8 cellular contexts compared by ENCODE assay signal in the genomic region with DNA sequence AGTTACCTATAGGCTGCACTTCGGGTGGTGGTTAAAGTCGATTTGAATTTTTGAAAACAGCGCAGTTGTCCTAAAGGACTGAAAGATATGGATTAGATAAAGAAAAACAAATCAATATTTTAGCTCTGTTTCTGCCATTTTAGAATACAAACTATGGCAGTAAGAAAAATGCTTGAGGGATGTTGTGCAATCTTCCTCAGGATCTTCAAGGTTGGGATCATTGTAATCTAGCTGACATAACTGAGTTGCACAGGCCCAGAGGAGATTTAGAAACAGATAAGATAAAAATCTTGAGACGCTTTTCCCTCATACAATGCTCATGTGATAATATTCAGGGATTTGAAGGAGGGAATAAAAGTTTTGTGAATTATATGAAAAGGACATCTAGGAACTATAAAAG. TPM values are rescaled to one million over a fixed set of nuclear protein-coding genes. Genes with fewer than 3 reads are reported as not detected.
A peak's percentile ranks its signal among the peaks of the same experiment; 100 is the strongest.
DNase-seq lines count a peak whose midpoint lies in the region; ATAC-seq and TF ChIP-seq lines count a peak whose summit lies in the region.

No MANE protein-coding gene starts in this region.

- H3K27ac Mint-ChIP-seq in activated naive CD8-positive, alpha-beta T cell treated with anti-CD3 and anti-CD28 coated beads for 36 hours = peak overlapping the region; percentile 99

- H3K27ac ChIP-seq in heart left ventricle = peak overlapping the region in 4 of 12 donors; percentile 73 to 82 (median 78)
- peak overlapping the region in 1 of 2 donors; percentile 85 for H3K27ac ChIP-seq in left lung
- H3K27ac ChIP-seq in upper lobe of right lung = peak overlapping the region; percentile 56

- peaks cover 3 to 24% (median 18%) of the 10 kb centered on the region in 12 donors for H3K4me1 ChIP-seq in heart left ventricle
- peaks cover 12 to 19% of the 10 kb centered on the region in 2 donors for H3K4me1 ChIP-seq in left lung
- H3K4me1 ChIP-seq in upper lobe of right lung = peaks cover 15% of the 10 kb centered on the region

- H3K9me3 Mint-ChIP-seq in activated naive CD8-positive, alpha-beta T cell treated with anti-CD3 and anti-CD28 coated beads for 36 hours = peaks cover 1% of the 10 kb centered on the region

- H3K9me3 ChIP-seq in heart left ventricle (no peaks in the 10 kb centered on the region), left lung (no peaks in the 10 kb centered on the region), upper lobe of right lung (no peaks in the 10 kb centered on the region)

- WGBS in heart left ventricle, 4 donors = 38 to 46% (median 42%) methylated on average over 4 of the region's 4 CpGs

- H3K27me3 ChIP-seq in heart left ventricle = no peaks in the 10 kb centered on the region
- H3K27me3 ChIP-seq in left lung = no peaks in the 10 kb centered on the region
- no peaks in the 10 kb centered on the region for H3K27me3 ChIP-seq in upper lobe of right lung

- H3K36me3 Mint-ChIP-seq in activated naive CD8-positive, alpha-beta T cell treated with anti-CD3 and anti-CD28 coated beads for 36 hours = peaks cover 27% of the 10 kb centered on the region

- no peak for DNase-seq in heart left ventricle
- no peak for DNase-seq in Right ventricle myocardium superior
- DNase-seq in activated naive CD8-positive, alpha-beta T cell treated with anti-CD3 and anti-CD28 coated beads for 36 hours = no peak
- no peak for DNase-seq in left lung
- no peak for DNase-seq in upper lobe of right lung
- DNase-seq in activated CD8-positive, alpha-beta memory T cell treated with anti-CD3 and anti-CD28 coated beads for 24 hours = no peak
- no peak for DNase-seq in D341Med (ENCODE audit: low spot score)

- no peak for ATAC-seq in heart left ventricle
- no peak for ATAC-seq in Right ventricle myocardium superior (ENCODE audit: poor library complexity)
- ATAC-seq in left lung = no peak
- no peak for ATAC-seq in upper lobe of right lung
- ATAC-seq in HG02642 (IDR thresholded peaks at IDR 0.05; ENCODE audit: poor library complexity, unreplicated experiment) = no peak

- H3K4me1 Mint-ChIP-seq in activated naive CD8-positive, alpha-beta T cell treated with anti-CD3 and anti-CD28 coated beads for 36 hours = peaks cover 44% of the 10 kb centered on the region

- no peak for TF ChIP-seq CTCF in heart left ventricle (IDR thresholded peaks at IDR 0.05)
- TF ChIP-seq CTCF in left lung (IDR thresholded peaks at IDR 0.05) = no peak
- TF ChIP-seq CTCF in upper lobe of right lung (IDR thresholded peaks at IDR 0.05) = no peak

- peaks cover 0 to 14% (median 0%) of the 10 kb centered on the region in 9 donors for H3K36me3 ChIP-seq in heart left ventricle
- peaks cover 0 to 6% of the 10 kb centered on the region in 2 donors for H3K36me3 ChIP-seq in left lung
- H3K36me3 ChIP-seq in upper lobe of right lung = peaks cover 5% of the 10 kb centered on the region

- no peak for TF ChIP-seq POLR2A in heart left ventricle (IDR thresholded peaks at IDR 0.05)

- intact Hi-C loops in heart left ventricle (cut with DNase I) (no loop called here), Right ventricle myocardium superior (cut with DNase I) (no loop called here), left lung (cut with DNase I) (no loop called here), upper lobe of right lung (cut with DNase I) (no loop called here)

- peak overlapping the region; percentile 32 to 84 (median 72) for H3K4me3 ChIP-seq in heart left ventricle
- peak overlapping the region; percentile 62 to 72 for H3K4me3 ChIP-seq in left lung
- H3K4me3 ChIP-seq in upper lobe of right lung = peak overlapping the region; percentile 63

- H3K27me3 Mint-ChIP-seq in activated naive CD8-positive, alpha-beta T cell treated with anti-CD3 and anti-CD28 coated beads for 36 hours = no peaks in the 10 kb centered on the region

- peak overlapping the region; percentile 98 for H3K4me3 Mint-ChIP-seq in activated naive CD8-positive, alpha-beta T cell treated with anti-CD3 and anti-CD28 coated beads for 36 hours

RNA-seq across cellular contexts. Expression of a gene that starts 0.9 kb away (rescaled TPM):
- 10 to 100 TPM; 13.4 to 24.9 (median 21.0) TPM for total RNA-seq in heart left ventricle
- 10 to 100 TPM in 1 of 2 donors, 1 to 10 TPM in 1; 6.4 to 11.0 TPM for polyA plus RNA-seq in heart left ventricle
- 17.9 TPM for total RNA-seq in Right ventricle myocardium superior
- 10 to 100 TPM; 29.3 to 31.3 TPM for total RNA-seq in activated naive CD8-positive, alpha-beta T cell treated with anti-CD3 and anti-CD28 coated beads for 36 hours
- total RNA-seq in left lung = 10 to 100 TPM; 13.4 to 15.6 TPM
- total RNA-seq in upper lobe of right lung = 18.8 TPM

RNA-seq across cellular contexts. Expression of a gene that starts 1.0 kb away (rescaled TPM):
- total RNA-seq in heart left ventricle = 1 to 10 TPM in 7 of 9 donors, under 1 TPM in 2; 0.75 to 3.0 (median 1.4) TPM
- 1 to 10 TPM; 1.5 to 2.0 TPM for polyA plus RNA-seq in heart left ventricle
- total RNA-seq in Right ventricle myocardium superior = 1.4 TPM
- total RNA-seq in activated naive CD8-positive, alpha-beta T cell treated with anti-CD3 and anti-CD28 coated beads for 36 hours = 10 to 100 TPM; 29.6 to 31.6 TPM
- total RNA-seq in left lung = 10 to 100 TPM in 1 of 2 donors, 1 to 10 TPM in 1; 8.8 to 10.2 TPM
- 7.1 TPM for total RNA-seq in upper lobe of right lung

RNA-seq across cellular contexts. Expression of a gene that starts 60.0 kb away (rescaled TPM):
- total RNA-seq in heart left ventricle = 10 to 100 TPM; 18.0 to 68.6 (median 34.8) TPM
- 10 to 100 TPM; 22.2 to 60.1 TPM for polyA plus RNA-seq in heart left ventricle
- total RNA-seq in Right ventricle myocardium superior = 38.8 TPM
- 1 to 10 TPM; 8.4 to 9.1 TPM for total RNA-seq in activated naive CD8-positive, alpha-beta T cell treated with anti-CD3 and anti-CD28 coated beads for 36 hours
- 10 to 100 TPM; 45.6 to 83.4 TPM for total RNA-seq in left lung
- total RNA-seq in upper lobe of right lung = 50.6 TPM
